In genomic region chr6:1593286-1593957, GRCh38 we compare ENCODE assay signal across 21 cellular contexts. TPM values are rescaled to one million over a fixed set of nuclear protein-coding genes. Genes with fewer than 3 reads are reported as not detected.
"Had no signal": no experiment of that assay in that cellular context is flagged by ENCODE, and none has a peak within 500 bp of the region (broad histone marks: within the 10 kb centered on the region; RNA-seq: fewer than 3 reads in every experiment).

No MANE protein-coding gene starts in this region.

- H3K4me3 ChIP-seq: gastroesophageal sphincter, tibial artery had no signal

- H3K9me3 ChIP-seq: esophagus squamous epithelium, gastroesophageal sphincter, tibial artery had no signal

- DNase-seq: activated CD4-positive, alpha-beta T cell treated with anti-CD3 and anti-CD28 coated beads, Interleukin-2, amount 10 ng/mL, durations not matched to agents 7 days and 5 days; activated CD4-positive, CD25-positive, alpha-beta regulatory T cell treated with anti-CD3 and anti-CD28 coated beads, Interleukin-2, amount 50 U/mL, for 72 hours; activated CD8-positive, alpha-beta memory T cell treated with anti-CD3 and anti-CD28 coated beads, Interleukin-2, amount 50 U/mL, for 4 hours; activated CD8-positive, alpha-beta T cell treated with anti-CD3 and anti-CD28 coated beads, Interleukin-2, amount 10 ng/mL, durations not matched to agents 7 days and 5 days; activated T-cell treated with anti-CD3 and anti-CD28 coated beads, Interleukin-2, amount 50 U/mL, for 24 hours; aorta; central memory CD4-positive, alpha-beta T cell; effector memory CD4-positive, alpha-beta T cell; esophagus squamous epithelium; hypothalamus; left cardiac atrium; mesenchymal stem cell; stimulated activated CD4-positive, alpha-beta T cell treated with anti-CD3 and anti-CD28 coated beads, Interleukin-2, amount 100 ng/mL, for 48 hours; stimulated activated naive CD4-positive, alpha-beta T cell; T-helper 1 cell; WERI-Rb-1 had no signal

- H3K27ac Mint-ChIP-seq: activated CD4-positive, alpha-beta T cell treated with anti-CD3 and anti-CD28 coated beads, Interleukin-2, amount 10 ng/mL, durations not matched to agents 7 days and 5 days; activated CD8-positive, alpha-beta T cell treated with anti-CD3 and anti-CD28 coated beads, Interleukin-2, amount 10 ng/mL, durations not matched to agents 7 days and 5 days; activated naive CD4-positive, alpha-beta T cell treated with anti-CD3 and anti-CD28 coated beads, Interleukin-2, amount 50 U/mL, for 72 hours; activated T-cell treated with anti-CD3 and anti-CD28 coated beads, Interleukin-2, amount 50 U/mL, for 24 hours; activated T-helper 17 cell treated with anti-CD3 and anti-CD28 coated beads, Interleukin-2, amount 50 U/mL, for 72 hours; brain had no signal

- H3K36me3 Mint-ChIP-seq: activated naive CD4-positive, alpha-beta T cell treated with anti-CD3 and anti-CD28 coated beads, Interleukin-2, amount 50 U/mL, for 72 hours; brain had no signal

- H3K27ac ChIP-seq: gastroesophageal sphincter, tibial artery, WERI-Rb-1 had no signal

- H3K36me3 ChIP-seq: esophagus squamous epithelium, gastroesophageal sphincter, tibial artery, WERI-Rb-1 had no signal

- H3K4me3 Mint-ChIP-seq: activated CD4-positive, alpha-beta T cell treated with anti-CD3 and anti-CD28 coated beads, Interleukin-2, amount 10 ng/mL, durations not matched to agents 7 days and 5 days; activated CD8-positive, alpha-beta T cell treated with anti-CD3 and anti-CD28 coated beads, Interleukin-2, amount 10 ng/mL, durations not matched to agents 7 days and 5 days; activated T-cell treated with anti-CD3 and anti-CD28 coated beads, Interleukin-2, amount 50 U/mL, for 24 hours; activated T-helper 17 cell treated with anti-CD3 and anti-CD28 coated beads, Interleukin-2, amount 50 U/mL, for 72 hours; brain had no signal

- H3K9me3 Mint-ChIP-seq: activated CD4-positive, alpha-beta T cell treated with anti-CD3 and anti-CD28 coated beads, Interleukin-2, amount 10 ng/mL, durations not matched to agents 7 days and 5 days; activated naive CD4-positive, alpha-beta T cell treated with anti-CD3 and anti-CD28 coated beads, Interleukin-2, amount 50 U/mL, for 72 hours; activated T-cell treated with anti-CD3 and anti-CD28 coated beads, Interleukin-2, amount 50 U/mL, for 24 hours; activated T-helper 17 cell treated with anti-CD3 and anti-CD28 coated beads, Interleukin-2, amount 50 U/mL, for 72 hours had no signal

- ATAC-seq: activated CD8-positive, alpha-beta T cell treated with anti-CD3 and anti-CD28 coated beads, Interleukin-2, amount 10 ng/mL, durations not matched to agents 7 days and 5 days; activated naive CD4-positive, alpha-beta T cell treated with anti-CD3 and anti-CD28 coated beads, Interleukin-2, amount 50 U/mL, for 72 hours; activated T-helper 17 cell treated with anti-CD3 and anti-CD28 coated beads, Interleukin-2, amount 50 U/mL, for 72 hours; gastroesophageal sphincter; left cardiac atrium had no signal

RNA-seq across cellular contexts. Expression of gene FOXC1, which starts 16.3 kb away (rescaled TPM):
- total RNA-seq: activated CD4-positive, alpha-beta T cell treated with anti-CD3 and anti-CD28 coated beads, Interleukin-2, amount 10 ng/mL, durations not matched to agents 7 days and 5 days; activated CD8-positive, alpha-beta T cell treated with anti-CD3 and anti-CD28 coated beads, Interleukin-2, amount 10 ng/mL, durations not matched to agents 7 days and 5 days; activated T-helper 17 cell treated with anti-CD3 and anti-CD28 coated beads, Interleukin-2, amount 50 U/mL, for 72 hours had no signal
